ENCODE assay signal across 13 cellular contexts in genomic region chr1:101039245-101039644, GRCh38. TPM values are rescaled to one million over a fixed set of nuclear protein-coding genes. Genes with fewer than 3 reads are reported as not detected.
DNase-seq lines count a peak whose midpoint lies in the region; ATAC-seq, FAIRE-seq and TF ChIP-seq lines count a peak whose summit lies in the region.
"Had no signal": no experiment of that assay in that cellular context is flagged by ENCODE, and none has a peak within 500 bp of the region (broad histone marks: within the 10 kb centered on the region; RNA-seq: fewer than 3 reads in every experiment).

No MANE protein-coding gene starts in this region.

- CTCF ChIA-PET in activated B cell treated with CpG ODN at 0.5 μM for 24 hours (lab: Charles Lee): no interaction called here
- CTCF ChIA-PET in T-cell (lab: Charles Lee): no interaction called here

- H3K4me3 Mint-ChIP-seq in activated B cell treated with CpG ODN at 0.5 μM for 24 hours (no peak overlapping the region), T-cell (no peak overlapping the region)

- H3K4me1 Mint-ChIP-seq in activated B cell treated with CpG ODN at 0.5 μM for 24 hours (peaks cover 56% of the 10 kb centered on the region), T-cell (peaks cover 18 to 38% (median 36%) of the 10 kb centered on the region in 3 donors)

- H3K27me3 Mint-ChIP-seq in activated B cell treated with CpG ODN at 0.5 μM for 24 hours: no peaks in the 10 kb centered on the region
- H3K27me3 Mint-ChIP-seq in T-cell: no peaks in the 10 kb centered on the region

- intact Hi-C loops in activated B cell treated with CpG ODN at 0.5 μM for 24 hours (cut with micrococcal nuclease): no loop called here

- no peak for TF ChIP-seq POLR2A in GM12891 (IDR thresholded peaks at IDR 0.05; ENCODE audit: low read depth, low read length)

- peak overlapping the region; percentile 64 for H3K27ac Mint-ChIP-seq in activated B cell treated with CpG ODN at 0.5 μM for 24 hours
- no peak overlapping the region for H3K27ac Mint-ChIP-seq in T-cell

- H3K9me3 Mint-ChIP-seq in activated B cell treated with CpG ODN at 0.5 μM for 24 hours (peaks cover 17% of the 10 kb centered on the region), T-cell (peaks cover 0 to 12% (median 8%) of the 10 kb centered on the region in 3 donors)

- no peak for DNase-seq in GM12891 (ENCODE audit: insufficient read length, low spot score)
- no peak for DNase-seq in activated B cell treated with CpG ODN at 0.5 μM for 24 hours
- DNase-seq in retinal pigment epithelial cell (ENCODE audit: low read depth): peak; percentile 84
- no peak for DNase-seq in SW 1271 (lab: John Stamatoyannopoulos, UW)
- DNase-seq in T-cell: no peak
- DNase-seq in NCI-H82 treated with DMSO at 0.1 percent for 48 hours (lab: John Stamatoyannopoulos, UW; ENCODE audit: unreplicated experiment): no peak
- DNase-seq: GF-D8, NCI-H187 treated with DMSO at 0.1 percent for 48 hours, NCI-H2171, Peyer's patch, SHP77 had no signal

- POLR2A ChIA-PET in activated B cell treated with CpG ODN at 0.5 μM for 24 hours (lab: Charles Lee): no interaction called here
- POLR2A ChIA-PET in T-cell (lab: Charles Lee): no interaction called here

- H3K36me3 Mint-ChIP-seq in activated B cell treated with CpG ODN at 0.5 μM for 24 hours (ENCODE audit: low read depth) (peaks cover 37% of the 10 kb centered on the region), T-cell (peaks cover 36% of the 10 kb centered on the region)

- ATAC-seq in activated B cell treated with CpG ODN at 0.5 μM for 24 hours (ENCODE audit: low read depth) (no peak), esophagus mucosa (peak; percentile 48), T-cell (replicated peaks in 1 of 4) (no peak)

- H3K4me3 ChIP-seq in retinal pigment epithelial cell (ENCODE audit: low read length): no peak overlapping the region
- H3K4me3 ChIP-seq: Peyer's patch had no signal

- peak; percentile 13 for FAIRE-seq in GM12891 (lab: Jason Lieb, UNC)
- FAIRE-seq: H1 had no signal

- TF ChIP-seq CTCF in activated B cell treated with CpG ODN at 0.5 μM for 24 hours (IDR thresholded peaks at IDR 0.05): no peak
- TF ChIP-seq CTCF in retinal pigment epithelial cell (conservative IDR thresholded peaks at IDR 0.05; ENCODE audit: low read depth, low read length): no peak

TF ChIP-seq in GM12891, 5 proteins besides CTCF, POLR2A, EP300 and RAD21:
- TF ChIP-seq TAF1 (IDR thresholded peaks at IDR 0.05; ENCODE audit: low read depth, low read length) (no peak), POLR2AphosphoS5 (IDR thresholded peaks at IDR 0.05; ENCODE audit: low read depth, low read length) (no peak), PAX5 (IDR thresholded peaks at IDR 0.05; ENCODE audit: insufficient read depth, low read length, severe bottlenecking) (no peak)

RNA-seq across cellular contexts. Expression of gene DPH5, which starts 13.7 kb away (rescaled TPM):
- polyA plus RNA-seq in GM12891 (2012; ENCODE audit: low read depth, missing spikeins): 52.4 TPM
- total RNA-seq in activated B cell treated with CpG ODN at 0.5 μM for 24 hours: 45.2 and 51.9 TPM in 2 replicates
- 19.0 TPM for total RNA-seq in esophagus mucosa
- total RNA-seq in T-cell: 10 to 100 TPM; 42.7 to 65.6 (median 45.0) TPM
